In the genomic region with DNA sequence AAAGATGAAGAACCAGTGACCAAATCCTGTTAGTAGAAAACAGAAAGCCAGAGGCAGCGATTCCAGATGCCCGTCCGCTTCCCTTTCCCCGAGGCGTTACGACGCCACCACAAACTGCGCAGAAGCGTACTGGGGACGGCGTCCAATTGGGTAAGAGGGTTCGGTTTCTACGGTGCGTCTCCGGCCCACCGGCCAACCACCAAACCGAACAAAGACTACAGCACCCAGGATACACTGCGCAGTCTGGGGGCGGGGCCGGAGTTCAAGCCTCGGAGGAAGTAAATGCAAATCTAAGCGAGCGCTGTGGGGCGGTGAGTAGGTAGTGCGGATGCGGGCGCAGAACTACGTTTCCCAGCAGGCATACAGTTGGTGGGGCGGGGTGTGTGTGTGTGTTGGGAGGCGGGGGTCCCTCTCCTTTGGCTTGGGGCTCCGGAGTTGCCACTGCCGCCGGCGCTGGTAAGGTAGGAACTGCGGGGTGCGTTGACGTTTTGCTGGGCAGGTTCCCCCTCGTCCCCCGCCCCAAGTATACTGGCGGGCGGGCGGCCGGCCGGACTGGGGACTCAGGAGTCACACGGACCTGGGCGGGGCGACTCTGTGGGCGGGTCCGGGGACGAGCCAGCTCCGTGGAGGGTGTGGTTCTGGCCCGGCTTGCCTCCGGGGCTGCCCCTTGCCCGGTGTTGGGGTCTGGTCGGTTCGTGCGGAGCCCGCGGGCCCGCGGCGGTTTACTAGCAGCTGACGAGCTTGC, we compare ENCODE assay signal across 8 cellular contexts. TPM values are rescaled to one million over a fixed set of nuclear protein-coding genes. Genes with fewer than 3 reads are reported as not detected.
DNase-seq lines count a peak whose midpoint lies in the region; ATAC-seq, FAIRE-seq and TF ChIP-seq lines count a peak whose summit lies in the region.

A gene with protein sequence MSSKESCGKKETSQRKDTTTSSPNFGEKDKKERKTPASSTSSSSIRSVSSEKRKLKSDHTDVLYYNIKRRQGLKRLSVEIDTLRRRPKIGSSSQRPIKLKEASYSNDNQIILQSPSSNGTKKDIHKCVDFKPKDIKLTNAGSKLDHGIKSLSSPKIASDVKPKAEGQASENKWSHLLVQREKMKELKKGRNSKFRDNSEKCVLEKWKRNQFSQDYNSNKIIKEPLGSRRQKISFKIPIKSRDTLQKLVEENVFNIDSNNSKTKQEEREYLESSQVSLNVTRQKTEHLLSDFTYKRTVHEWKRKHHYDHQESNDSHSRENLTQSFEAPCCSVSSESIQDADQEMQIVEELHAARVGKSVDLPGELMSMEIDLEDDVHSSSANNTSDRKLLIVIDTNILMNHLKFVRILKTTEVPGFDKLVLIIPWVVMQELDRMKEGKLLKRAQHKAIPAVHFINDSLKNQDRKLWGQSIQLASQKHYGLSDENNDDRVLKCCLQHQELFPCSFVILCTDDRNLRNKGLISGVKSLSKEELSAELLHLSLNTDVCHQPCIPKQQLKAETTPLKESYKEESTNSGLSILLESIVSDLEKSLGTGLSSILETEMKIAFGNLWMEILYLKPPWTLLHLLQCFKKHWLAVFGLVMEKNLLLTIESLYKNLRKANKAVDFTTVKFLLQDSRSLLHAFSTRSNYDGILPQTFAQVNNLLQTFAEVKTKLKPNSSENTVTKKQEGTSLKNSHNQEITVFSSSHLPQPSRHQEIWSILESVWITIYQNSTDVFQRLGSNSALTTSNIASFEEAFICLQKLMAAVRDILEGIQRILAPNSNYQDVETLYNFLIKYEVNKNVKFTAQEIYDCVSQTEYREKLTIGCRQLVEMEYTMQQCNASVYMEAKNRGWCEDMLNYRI (plus strand): TSS at position 314 of the 745 bp plus-strand sequence. CDS start 3,675 bp downstream, outside the sequence.
A gene with protein sequence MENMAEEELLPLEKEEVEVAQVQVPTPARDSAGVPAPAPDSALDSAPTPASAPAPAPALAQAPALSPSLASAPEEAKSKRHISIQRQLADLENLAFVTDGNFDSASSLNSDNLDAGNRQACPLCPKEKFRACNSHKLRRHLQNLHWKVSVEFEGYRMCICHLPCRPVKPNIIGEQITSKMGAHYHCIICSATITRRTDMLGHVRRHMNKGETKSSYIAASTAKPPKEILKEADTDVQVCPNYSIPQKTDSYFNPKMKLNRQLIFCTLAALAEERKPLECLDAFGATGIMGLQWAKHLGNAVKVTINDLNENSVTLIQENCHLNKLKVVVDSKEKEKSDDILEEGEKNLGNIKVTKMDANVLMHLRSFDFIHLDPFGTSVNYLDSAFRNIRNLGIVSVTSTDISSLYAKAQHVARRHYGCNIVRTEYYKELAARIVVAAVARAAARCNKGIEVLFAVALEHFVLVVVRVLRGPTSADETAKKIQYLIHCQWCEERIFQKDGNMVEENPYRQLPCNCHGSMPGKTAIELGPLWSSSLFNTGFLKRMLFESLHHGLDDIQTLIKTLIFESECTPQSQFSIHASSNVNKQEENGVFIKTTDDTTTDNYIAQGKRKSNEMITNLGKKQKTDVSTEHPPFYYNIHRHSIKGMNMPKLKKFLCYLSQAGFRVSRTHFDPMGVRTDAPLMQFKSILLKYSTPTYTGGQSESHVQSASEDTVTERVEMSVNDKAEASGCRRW (minus strand): TSS at position 100 of the 745 bp plus-strand sequence. CDS start 241 bp downstream, outside the sequence.

- ATAC-seq in GM19351 (IDR thresholded peaks at IDR 0.05; ENCODE audit: unreplicated experiment) (peak; percentile 86), HG03521 (IDR thresholded peaks at IDR 0.05; ENCODE audit: unreplicated experiment) (peak; percentile 92), HepG2 (peak; percentile 96)

- WGBS in HepG2 (ENCODE audit: low lambda C conversion rate), result under 1% methylated on average over 29 of the region's 63 CpGs

- intact Hi-C loops in HepG2 (cut with micrococcal nuclease; ENCODE audit: unreplicated experiment), result loop anchor here (2.0 to 5.0 kb wide), 5 partner anchors 14 to 1218 kb away; partner anchors contain the start of genes EDEM3, IVNS1ABP, ODR4 and RNF2

- H3K4me2 ChIP-seq in BLaER1 treated with 17β-estradiol and CSF1 and Interleukin-3, amounts not matched to agents 10 nM and 100 nM, result peak within 1 kb of the TSS; percentile 88 to 98 (median 94)
- H3K4me2 ChIP-seq in HepG2 (ENCODE audit: low read depth, low read length), result peak within 1 kb of the TSS; percentile 94

- H3K9ac ChIP-seq in BLaER1 treated with 17β-estradiol and CSF1 and Interleukin-3, amounts not matched to agents 10 nM and 100 nM, result peak within 1 kb of the TSS; percentile 92 to 98 (median 96)
- H3K9ac ChIP-seq in HepG2 (ENCODE audit: insufficient read depth, low read depth, low read length), result peak within 1 kb of the TSS; percentile 88

- TF ChIP-seq EP300 in HepG2 (IDR thresholded peaks at IDR 0.05; ENCODE audit: low read depth in 2 of 2, low read length in 2 of 2), result no peak
- TF ChIP-seq EP300 in HepG2 (CRISPR knock-in tag; IDR thresholded peaks at IDR 0.05; ENCODE audit: borderline replicate concordance), result no peak

- H3K79me2 ChIP-seq in HepG2 (ENCODE audit: insufficient read depth, low read length), result peaks cover 20% of the 10 kb centered on the region

- no peaks in the 10 kb centered on the region; a peak in 1 of 22 replicates for H4K20me1 ChIP-seq in BLaER1 treated with 17β-estradiol and CSF1 and Interleukin-3, amounts not matched to agents 10 nM and 100 nM
- H4K20me1 ChIP-seq in HepG2 (ENCODE audit: insufficient read depth, low read length), result no peaks in the 10 kb centered on the region

- peaks cover 24 to 63% (median 34%) of the 10 kb centered on the region in 10 experiments for H3K4me1 ChIP-seq in BLaER1 treated with 17β-estradiol and CSF1 and Interleukin-3, amounts not matched to agents 10 nM and 100 nM
- peaks cover 26% of the 10 kb centered on the region for H3K4me1 ChIP-seq in HepG2 (ENCODE audit: insufficient read depth, low read length)

- BruUV-seq in HepG2 (replicated peaks; lab: Mats Ljungman, UMichigan), result no TSS peak

- in situ Hi-C loops in HepG2 (cut with HindIII; ENCODE audit: extremely low pct_ligation_motif_present, low pct_unique_long_range_greater_than_20kb), result no loop called here

- no peaks in the 10 kb centered on the region for H3K9me3 ChIP-seq in BLaER1 treated with 17β-estradiol and CSF1 and Interleukin-3, amounts not matched to agents 10 nM and 100 nM (replicated peaks in 1 of 11)
- H3K9me3 ChIP-seq in HepG2 (ENCODE audit: low read length), result no peaks in the 10 kb centered on the region

- POLR2A ChIA-PET in HepG2 (lab: Yijun Ruan, JAX), result interaction anchor here (1.0 to 2.5 kb wide), 5 partner anchors 13 to 1218 kb away, joined by 3 to 13 read pairs (median 7); partner anchors contain the start of genes IVNS1ABP, ODR4, RNF2 and TPR

- TF ChIP-seq CTCF in HepG2 (CRISPR knock-in tag; IDR thresholded peaks at IDR 0.05), result no peak

- peak; percentile 88 to 95 for TF ChIP-seq POLR2A in HepG2 (IDR thresholded peaks at IDR 0.05; ENCODE audit: insufficient read depth in 1 of 2, low read depth in 2 of 2, low read length in 2 of 2)

- peak within 1 kb of the TSS; percentile 94 for H2AFZ ChIP-seq in HepG2 (ENCODE audit: low read length)

- no peaks in the 10 kb centered on the region for H3K27me3 ChIP-seq in BLaER1 treated with 17β-estradiol and CSF1 and Interleukin-3, amounts not matched to agents 10 nM and 100 nM
- no peaks in the 10 kb centered on the region; a peak in 1 of 5 replicates for H3K27me3 ChIP-seq in HepG2 (ENCODE audit: control insufficient read depth in 1 of 2, insufficient read depth in 2 of 2, low read length in 2 of 2)

- H3K36me3 ChIP-seq in BLaER1 treated with 17β-estradiol and CSF1 and Interleukin-3, amounts not matched to agents 10 nM and 100 nM, result peaks cover 0 to 13% (median 0%) of the 10 kb centered on the region in 11 experiments; a peak in 5 of 22 replicates
- 0 out of 5 replicates have a peak, but pooled peaks cover 0 to 2% of the 10 kb centered on the region in 2 experiments for H3K36me3 ChIP-seq in HepG2 (replicated peaks in 1 of 2; ENCODE audit: control insufficient read depth in 1 of 2, insufficient read depth in 2 of 2, low read length in 2 of 2)

- CTCF ChIA-PET in HepG2 (lab: Yijun Ruan, JAX; ENCODE audit: low intra/inter-chr PET ratio, low total read pairs), result no interaction called here

- peak; percentile 84 for FAIRE-seq in HepG2 (lab: Jason Lieb, UNC)

- DNase-seq in NCI-H748 (lab: John Stamatoyannopoulos, UW; ENCODE audit: unreplicated experiment) (peak; percentile 98), dermis blood vessel endothelial cell (peak; percentile 100), HepG2 (ENCODE audit: low spot score) (peak; percentile 98)
- DNase-seq in activated CD4-positive, alpha-beta T cell treated with anti-CD3 and anti-CD28 coated beads, Interleukin-2, amount 50 U/mL, for 4 hours, result peak; percentile 98 to 99
- DNase-seq in stimulated activated CD4-positive, alpha-beta T cell treated with anti-CD3 and anti-CD28 coated beads, Interleukin-4, amount 100 ng/mL, for 1 hour, result peak; percentile 99

- no peak for TF ChIP-seq RAD21 in HepG2 (CRISPR knock-in tag; IDR thresholded peaks at IDR 0.05)

- H3K4me3 ChIP-seq in BLaER1 treated with 17β-estradiol and CSF1 and Interleukin-3, amounts not matched to agents 10 nM and 100 nM, result peak within 1 kb of the TSS; percentile 72 to 96 (median 84)
- peak within 1 kb of the TSS; percentile 92 to 94 (median 93) for H3K4me3 ChIP-seq in HepG2 (replicated peaks in 1 of 3; ENCODE audit: insufficient read depth in 1 of 3, low read depth in 2 of 3, low read length in 3 of 3)

- H3K27ac ChIP-seq in BLaER1 treated with 17β-estradiol and CSF1 and Interleukin-3, amounts not matched to agents 10 nM and 100 nM, result peak within 1 kb of the TSS; percentile 91 to 99 (median 96)
- peak within 1 kb of the TSS; percentile 91 for H3K27ac ChIP-seq in HepG2 (ENCODE audit: extremely low read length, insufficient read depth, low read length)

RNA-seq across cellular contexts. Expression of the first gene that starts in this region (rescaled TPM):
- total RNA-seq in dermis blood vessel endothelial cell (6.4 and 7.1 TPM in 2 replicates), HepG2 (2016; rRNA removed; fragmentation: Illumina TruSeq; extraction: Trizol) (2.5 and 4.8 TPM in 2 replicates)
- 1.7 and 2.5 TPM in 2 replicates for total RNA-seq in HepG2 (2016; cell fraction: cytosol; rRNA removed; fragmentation: Illumina TruSeq; extraction: Trizol; ENCODE audit: low read depth)
- total RNA-seq in HepG2 (2016; cell fraction: insoluble cytoplasmic fraction; rRNA removed; fragmentation: Illumina TruSeq; extraction: Trizol), result 2.7 and 4.0 TPM in 2 replicates
- total RNA-seq in HepG2 (2016; cell fraction: membrane; rRNA removed; fragmentation: Illumina TruSeq; extraction: Trizol), result 2.0 and 2.7 TPM in 2 replicates
- 4.1 and 4.2 TPM in 2 replicates for total RNA-seq in HepG2 (2016; cell fraction: nucleus; rRNA removed; fragmentation: Illumina TruSeq; extraction: Trizol)
- polyA plus RNA-seq in HepG2 (2011; rRNA removed), result 1.7 TPM in 2 replicates
- 0.60 and 1.1 TPM in 2 replicates for polyA plus RNA-seq in HepG2 (2011; cell fraction: cytosol; rRNA removed)
- 1.4 and 1.5 TPM in 2 replicates for polyA plus RNA-seq in HepG2 (2011; cell fraction: nucleus; rRNA removed)
- 2.1 and 2.2 TPM in 2 replicates for polyA plus RNA-seq in HepG2 (2012)
- polyA plus RNA-seq in HepG2 (2016; cell fraction: cytosol; fragmentation: Illumina TruSeq; extraction: Trizol; ENCODE audit: low read depth), result 0.10 and 0.12 TPM in 2 replicates
- 2.3 and 2.7 TPM in 2 replicates for polyA plus RNA-seq in HepG2 (2016; cell fraction: insoluble cytoplasmic fraction; fragmentation: Illumina TruSeq; extraction: Trizol; ENCODE audit: low read depth)
- 0.24 and 0.30 TPM in 2 replicates for polyA plus RNA-seq in HepG2 (2016; cell fraction: membrane; fragmentation: Illumina TruSeq; extraction: Trizol; ENCODE audit: low read depth)
- 2.1 TPM in 2 replicates for polyA plus RNA-seq in HepG2 (2016; cell fraction: nucleus; fragmentation: Illumina TruSeq; extraction: Trizol; ENCODE audit: insufficient read depth, low read depth)
- 0.40 and 0.62 TPM in 2 replicates for polyA minus RNA-seq in HepG2 (2011; rRNA and poly(A)+ RNA removed; ENCODE audit: low replicate concordance)
- polyA minus RNA-seq in HepG2 (2011; cell fraction: cytosol; rRNA and poly(A)+ RNA removed), result 2.3 and 2.6 TPM in 2 replicates
- 8.2 and 9.8 TPM in 2 replicates for polyA minus RNA-seq in HepG2 (2011; cell fraction: nucleus; rRNA and poly(A)+ RNA removed)

RNA-seq across cellular contexts. Expression of the second gene that starts in this region (rescaled TPM):
- total RNA-seq in dermis blood vessel endothelial cell (25.2 and 37.7 TPM in 2 replicates), HepG2 (2016; rRNA removed; fragmentation: Illumina TruSeq; extraction: Trizol) (17.9 and 25.4 TPM in 2 replicates)
- 3.3 and 3.5 TPM in 2 replicates for total RNA-seq in HepG2 (2016; cell fraction: cytosol; rRNA removed; fragmentation: Illumina TruSeq; extraction: Trizol; ENCODE audit: low read depth)
- total RNA-seq in HepG2 (2016; cell fraction: insoluble cytoplasmic fraction; rRNA removed; fragmentation: Illumina TruSeq; extraction: Trizol), result 16.3 and 22.0 TPM in 2 replicates
- 4.8 and 5.1 TPM in 2 replicates for total RNA-seq in HepG2 (2016; cell fraction: membrane; rRNA removed; fragmentation: Illumina TruSeq; extraction: Trizol)
- total RNA-seq in HepG2 (2016; cell fraction: nucleus; rRNA removed; fragmentation: Illumina TruSeq; extraction: Trizol), result 10.3 and 14.6 TPM in 2 replicates
- polyA plus RNA-seq in HepG2 (2011; rRNA removed), result 17.5 and 19.2 TPM in 2 replicates
- 9.1 and 14.0 TPM in 2 replicates for polyA plus RNA-seq in HepG2 (2011; cell fraction: cytosol; rRNA removed)
- 7.8 and 8.1 TPM in 2 replicates for polyA plus RNA-seq in HepG2 (2011; cell fraction: nucleus; rRNA removed)
- polyA plus RNA-seq in HepG2 (2012), result 7.0 and 10.8 TPM in 2 replicates
- 0.28 and 0.45 TPM in 2 replicates for polyA plus RNA-seq in HepG2 (2016; cell fraction: cytosol; fragmentation: Illumina TruSeq; extraction: Trizol; ENCODE audit: low read depth)
- polyA plus RNA-seq in HepG2 (2016; cell fraction: insoluble cytoplasmic fraction; fragmentation: Illumina TruSeq; extraction: Trizol; ENCODE audit: low read depth), result 14.9 and 19.1 TPM in 2 replicates
- 1.2 and 1.4 TPM in 2 replicates for polyA plus RNA-seq in HepG2 (2016; cell fraction: membrane; fragmentation: Illumina TruSeq; extraction: Trizol; ENCODE audit: low read depth)
- polyA plus RNA-seq in HepG2 (2016; cell fraction: nucleus; fragmentation: Illumina TruSeq; extraction: Trizol; ENCODE audit: insufficient read depth, low read depth), result 11.5 and 11.6 TPM in 2 replicates
- 13.4 and 15.5 TPM in 2 replicates for polyA minus RNA-seq in HepG2 (2011; rRNA and poly(A)+ RNA removed; ENCODE audit: low replicate concordance)
- polyA minus RNA-seq in HepG2 (2011; cell fraction: cytosol; rRNA and poly(A)+ RNA removed), result 19.4 and 24.1 TPM in 2 replicates
- 14.9 and 19.0 TPM in 2 replicates for polyA minus RNA-seq in HepG2 (2011; cell fraction: nucleus; rRNA and poly(A)+ RNA removed)

Comparison
In these comparisons a context has a peak if more than half of its experiments do, and no peak if none do; other contexts are left out.
1. Peak in every context shown above with its lines: DNase-seq, ATAC-seq, H3K4me3 ChIP-seq and H3K27ac ChIP-seq.